In genomic region chrX:44675364-44676024, GRCh38 we compare ENCODE assay signal across 8 cellular contexts.
A peak's percentile ranks its signal among the peaks of the same experiment; 100 is the strongest.
DNase-seq lines count a peak whose midpoint lies in the region; ATAC-seq and TF ChIP-seq lines count a peak whose summit lies in the region.

No MANE protein-coding gene starts in this region.

- no peak overlapping the region for H2BK15ac ChIP-seq in neuronal stem cell (ENCODE audit: low read length)

- no peak overlapping the region for H3K9ac ChIP-seq in neuronal stem cell (ENCODE audit: low read depth, low read length, poor library complexity)
- H3K9ac ChIP-seq in smooth muscle cell (ENCODE audit: low read depth) = no peak overlapping the region

- WGBS in neuronal stem cell (ENCODE audit: extremely low coverage in 2 of 2, insufficient read length in 2 of 2, insufficient replicate concordance in 1 of 2), 2 donors = no CpG with 5 or more reads among the region's 10 CpGs
- 72% methylated on average over 10 of the region's 10 CpGs for WGBS in smooth muscle cell (ENCODE audit: low lambda C conversion rate)

- no peak overlapping the region for H4K8ac ChIP-seq in neuronal stem cell (ENCODE audit: low read depth, low read length)

- no peak overlapping the region for H3K4me2 ChIP-seq in neuronal stem cell (ENCODE audit: insufficient read depth, low read length, poor library complexity, severe bottlenecking)
- H3K4me2 ChIP-seq in smooth muscle cell = no peak overlapping the region

- H3F3A ChIP-seq in smooth muscle cell (ENCODE audit: low read depth) = no peaks in the 10 kb centered on the region

- no peak overlapping the region for H2BK120ac ChIP-seq in neuronal stem cell (ENCODE audit: low read depth, low read length)

- no peak overlapping the region for H3K23ac ChIP-seq in neuronal stem cell (ENCODE audit: low read depth, low read length, poor library complexity)

- H3K79me2 ChIP-seq in smooth muscle cell (ENCODE audit: low read depth) = no peaks in the 10 kb centered on the region

- no peak overlapping the region for H2BK12ac ChIP-seq in neuronal stem cell (ENCODE audit: low read length)

- H2BK5ac ChIP-seq in neuronal stem cell (ENCODE audit: low read length) = no peak overlapping the region

- H3K4me3 ChIP-seq in neuronal stem cell (ENCODE audit: low read length in 2 of 2) (no peak overlapping the region), smooth muscle cell (no peak overlapping the region)

- H3K9me3 ChIP-seq in neuronal stem cell (replicated peaks in 1 of 2; ENCODE audit: control insufficient read depth in 2 of 2, insufficient read depth in 1 of 2, low read depth in 1 of 2, low read length in 2 of 2) (no peaks in the 10 kb centered on the region), smooth muscle cell (replicated peaks; ENCODE audit: low read depth) (no peaks in the 10 kb centered on the region)
- no peaks in the 10 kb centered on the region for H3K9me3 ChIP-seq in CD4-positive, alpha-beta T cell (ENCODE audit: control insufficient read depth, low read length)

- no peak overlapping the region for H2AK5ac ChIP-seq in neuronal stem cell (ENCODE audit: low read depth, low read length)

- intact Hi-C loops in CD4-positive, alpha-beta T cell (cut with DNase I, micrococcal nuclease) = no loop called here

- H3K36me3 ChIP-seq in neuronal stem cell (replicated peaks in 1 of 2; ENCODE audit: control insufficient read depth in 2 of 2, insufficient read depth in 2 of 2, low read length in 2 of 2) (no peaks in the 10 kb centered on the region), smooth muscle cell (ENCODE audit: low read depth) (no peaks in the 10 kb centered on the region)

- no peak for TF ChIP-seq CTCF in smooth muscle cell (IDR thresholded peaks at IDR 0.05; ENCODE audit: borderline replicate concordance, insufficient read depth, poor library complexity, severe bottlenecking)
- no peak for TF ChIP-seq CTCF in CD4-positive, alpha-beta T cell (IDR thresholded peaks at IDR 0.05)

- no peak overlapping the region for H3K18ac ChIP-seq in neuronal stem cell (ENCODE audit: low read length)

- H4K20me1 ChIP-seq in smooth muscle cell (ENCODE audit: low read depth) = no peaks in the 10 kb centered on the region

- DNase-seq in DMS79 treated with DMSO at 0.1 percent for 48 hours (lab: John Stamatoyannopoulos, UW) = peak; percentile 36
- DNase-seq in NCI-H2227 treated with DMSO at 0.1 percent for 48 hours (lab: John Stamatoyannopoulos, UW) = peak; percentile 23
- DNase-seq in dermis microvascular lymphatic vessel endothelial cell (ENCODE audit: low read depth in 2 of 2) = peak; percentile 44 to 71
- DNase-seq in neuronal stem cell (ENCODE audit: low spot score) = no peak
- no peak for DNase-seq in smooth muscle cell (lab: John Stamatoyannopoulos, UW; ENCODE audit: unreplicated experiment)
- DNase-seq in CD4-positive, alpha-beta T cell = no peak
- no peak for DNase-seq in stimulated activated naive CD4-positive, alpha-beta T cell treated with Interleukin-2 at 50 U/mL for 16 hours (lab: John Stamatoyannopoulos, UW)

- H3K79me1 ChIP-seq in neuronal stem cell (ENCODE audit: low read depth, low read length) = no peaks in the 10 kb centered on the region

- no peak overlapping the region for H3K14ac ChIP-seq in neuronal stem cell (ENCODE audit: low read length)

- H3K27me3 ChIP-seq in neuronal stem cell (ENCODE audit: control insufficient read depth in 3 of 3, insufficient read depth in 3 of 3, low read depth in 1 of 3, low read length in 3 of 3) = no peaks in the 10 kb centered on the region
- H3K27me3 ChIP-seq in smooth muscle cell (ENCODE audit: low read depth) = no peaks in the 10 kb centered on the region
- H3K27me3 ChIP-seq in CD4-positive, alpha-beta T cell (ENCODE audit: control insufficient read depth, insufficient read depth, low read length) = no peaks in the 10 kb centered on the region

- H3K27ac Mint-ChIP-seq in CD4-positive, alpha-beta T cell = no peak overlapping the region

- H3K4me1 Mint-ChIP-seq in CD4-positive, alpha-beta T cell (ENCODE audit: low read depth) = no peaks in the 10 kb centered on the region

- no peak for ATAC-seq in CD4-positive, alpha-beta T cell (ENCODE audit: poor library complexity)
- no peak for ATAC-seq in HG02623 (IDR thresholded peaks at IDR 0.05; ENCODE audit: unreplicated experiment)

- H3K4me3 Mint-ChIP-seq in CD4-positive, alpha-beta T cell = no peak overlapping the region

- H4K91ac ChIP-seq in neuronal stem cell (ENCODE audit: low read depth, low read length, poor library complexity) = no peak overlapping the region

- CTCF ChIA-PET in CD4-positive, alpha-beta T cell (lab: Charles Lee) = no interaction called here

- POLR2A ChIA-PET in CD4-positive, alpha-beta T cell (lab: Charles Lee) = no interaction called here

- H3K27me3 Mint-ChIP-seq in CD4-positive, alpha-beta T cell = no peaks in the 10 kb centered on the region

- H2AFZ ChIP-seq in neuronal stem cell (ENCODE audit: low read length) (peak overlapping the region; percentile 7), smooth muscle cell (ENCODE audit: low read depth) (no peak overlapping the region)

- no peaks in the 10 kb centered on the region for H3K9me3 Mint-ChIP-seq in CD4-positive, alpha-beta T cell

- H3K4ac ChIP-seq in neuronal stem cell (ENCODE audit: low read length) = no peak overlapping the region

- H3K4me1 ChIP-seq in neuronal stem cell (ENCODE audit: control insufficient read depth in 2 of 2, insufficient read depth in 1 of 2, low read depth in 1 of 2, low read length in 2 of 2) = no peaks in the 10 kb centered on the region
- no peaks in the 10 kb centered on the region for H3K4me1 ChIP-seq in smooth muscle cell (ENCODE audit: low read depth)

- no peaks in the 10 kb centered on the region for H3K36me3 Mint-ChIP-seq in CD4-positive, alpha-beta T cell (ENCODE audit: low read depth)

- H3K27ac ChIP-seq in neuronal stem cell (replicated peaks; ENCODE audit: low read length) (no peak overlapping the region), smooth muscle cell (ENCODE audit: low read depth) (no peak overlapping the region)
- H3K27ac ChIP-seq in CD4-positive, alpha-beta T cell (ENCODE audit: low read depth, low read length) = no peak overlapping the region

Comparison
In these comparisons a context has a peak if more than half of its experiments do, and no peak if none do; other contexts are left out.
1. DNase-seq: peak in DMS79 treated with DMSO at 0.1 percent for 48 hours (single experiment), NCI-H2227 treated with DMSO at 0.1 percent for 48 hours (single experiment) and dermis microvascular lymphatic vessel endothelial cell (2 of 2); none in neuronal stem cell (single experiment), smooth muscle cell (single experiment), CD4-positive, alpha-beta T cell (0 of 10) and stimulated activated naive CD4-positive, alpha-beta T cell treated with Interleukin-2 at 50 U/mL for 16 hours (single experiment).